ENCODE assay signal across 2 cellular contexts in genomic region chr19:39425744-39426143, GRCh38.
A peak's percentile ranks its signal among the peaks of the same experiment; 100 is the strongest.
TF ChIP-seq lines count a peak whose summit lies in the region.

No MANE protein-coding gene starts in this region.

TF ChIP-seq in A549, 52 proteins besides CTCF, POLR2A, EP300 and RAD21:
- TF ChIP-seq EHMT2 (IDR thresholded peaks at IDR 0.05; ENCODE audit: low read depth) (no peak), NFE2L2 (conservative IDR thresholded peaks at IDR 0.05; ENCODE audit: low read length) (0 out of 2 replicates have a peak, but pooled peaks have one; percentile 0), POLR2AphosphoS2 (conservative IDR thresholded peaks at IDR 0.05; ENCODE audit: low read length) (peak; percentile 87; the same call in 1 of the 2 replicates), HMGXB4 (CRISPR knock-in tag; IDR thresholded peaks at IDR 0.05; ENCODE audit: borderline replicate concordance) (no peak)
TF ChIP-seq in A549: peak in this region for 2.

TF ChIP-seq in IMR-90, 13 proteins besides CTCF, POLR2A, EP300 and RAD21:
- TF ChIP-seq RCOR1 (IDR thresholded peaks at IDR 0.05; ENCODE audit: insufficient replicate concordance, low read length), result no peak
- TF ChIP-seq RFX5 (IDR thresholded peaks at IDR 0.05; ENCODE audit: low read depth, low read length), result no peak
- TF ChIP-seq MXI1 (IDR thresholded peaks at IDR 0.05; ENCODE audit: borderline replicate concordance, low read depth, low read length), result no peak
- TF ChIP-seq MAZ (IDR thresholded peaks at IDR 0.05; ENCODE audit: borderline replicate concordance, low read depth, low read length), result no peak
- no peak for TF ChIP-seq BHLHE40 (IDR thresholded peaks at IDR 0.05; ENCODE audit: low read depth, low read length)
- no peak for TF ChIP-seq SMC3 (IDR thresholded peaks at IDR 0.05; ENCODE audit: low read depth, low read length)
- TF ChIP-seq CHD1 (IDR thresholded peaks at IDR 0.05; ENCODE audit: low read depth, low read length), result no peak
- TF ChIP-seq USF2 (IDR thresholded peaks at IDR 0.05; ENCODE audit: low read depth, low read length), result no peak
- TF ChIP-seq MAFK (IDR thresholded peaks at IDR 0.05; ENCODE audit: low read depth, low read length), result no peak
- TF ChIP-seq FOS (IDR thresholded peaks at IDR 0.05; ENCODE audit: low read depth, low read length), result no peak
- TF ChIP-seq CEBPB (IDR thresholded peaks at IDR 0.05; ENCODE audit: low read depth, low read length), result no peak
- no peak for TF ChIP-seq ELK1 (IDR thresholded peaks at IDR 0.05; ENCODE audit: borderline replicate concordance, low read depth, low read length)
- no peak for TF ChIP-seq NFE2L2 (IDR thresholded peaks at IDR 0.05; ENCODE audit: low read depth, low read length)
